In genomic region chr15:43799209-43799944, GRCh38 we compare ENCODE assay signal across 8 cellular contexts. TPM values are rescaled to one million over a fixed set of nuclear protein-coding genes. Genes with fewer than 3 reads are reported as not detected.
DNase-seq lines count a peak whose midpoint lies in the region; ATAC-seq lines count a peak whose summit lies in the region.

No MANE protein-coding gene starts in this region.

- no peaks in the 10 kb centered on the region for H3K27me3 ChIP-seq in CD4-positive, CD25-positive, alpha-beta regulatory T cell (ENCODE audit: control insufficient read depth, insufficient read depth, low read length)
- no peaks in the 10 kb centered on the region for H3K27me3 ChIP-seq in HUES64 (ENCODE audit: insufficient read depth, low read length)

- H3K4me1 Mint-ChIP-seq in CD4-positive, CD25-positive, alpha-beta regulatory T cell, result peaks cover 6 to 70% (median 44%) of the 10 kb centered on the region in 4 donors
- peaks cover 48% of the 10 kb centered on the region for H3K4me1 Mint-ChIP-seq in activated naive CD8-positive, alpha-beta T cell treated with anti-CD3 and anti-CD28 coated beads, Interleukin-2, amount 10 ng/mL, durations not matched to agents 7 days and 5 days
- peaks cover 49 to 64% (median 63%) of the 10 kb centered on the region in 3 donors for H3K4me1 Mint-ChIP-seq in naive B cell

- no peaks in the 10 kb centered on the region for H3K27me3 Mint-ChIP-seq in CD4-positive, CD25-positive, alpha-beta regulatory T cell
- no peaks in the 10 kb centered on the region for H3K27me3 Mint-ChIP-seq in activated naive CD8-positive, alpha-beta T cell treated with anti-CD3 and anti-CD28 coated beads, Interleukin-2, amount 10 ng/mL, durations not matched to agents 7 days and 5 days
- H3K27me3 Mint-ChIP-seq in naive B cell, result no peaks in the 10 kb centered on the region

- H3K9me3 Mint-ChIP-seq in CD4-positive, CD25-positive, alpha-beta regulatory T cell, result no peaks in the 10 kb centered on the region
- no peaks in the 10 kb centered on the region for H3K9me3 Mint-ChIP-seq in activated naive CD8-positive, alpha-beta T cell treated with anti-CD3 and anti-CD28 coated beads, Interleukin-2, amount 10 ng/mL, durations not matched to agents 7 days and 5 days
- no peaks in the 10 kb centered on the region for H3K9me3 Mint-ChIP-seq in naive B cell

- WGBS in HUES64, result 92% methylated on average over 16 of the region's 16 CpGs

- peak overlapping the region; percentile 89 for H3K27ac ChIP-seq in CD4-positive, CD25-positive, alpha-beta regulatory T cell (ENCODE audit: insufficient read depth, low read length, poor library complexity, severe bottlenecking)
- peak overlapping the region; percentile 64 for H3K27ac ChIP-seq in HUES64 (ENCODE audit: low read depth, low read length)

- no peak overlapping the region for H3K4me3 ChIP-seq in CD4-positive, CD25-positive, alpha-beta regulatory T cell (ENCODE audit: low read depth, low read length)
- H3K4me3 ChIP-seq in HUES64 (ENCODE audit: low read length), result no peak overlapping the region

- H3K4me1 ChIP-seq in CD4-positive, CD25-positive, alpha-beta regulatory T cell (ENCODE audit: control insufficient read depth, insufficient read depth, low read length, poor library complexity, severe bottlenecking), result peaks cover 33% of the 10 kb centered on the region
- H3K4me1 ChIP-seq in HUES64 (ENCODE audit: insufficient read depth, low read length), result peaks cover 29% of the 10 kb centered on the region

- DNase-seq in CD4-positive, CD25-positive, alpha-beta regulatory T cell, result no peak
- no peak for DNase-seq in activated naive CD8-positive, alpha-beta T cell treated with anti-CD3 and anti-CD28 coated beads, Interleukin-2, amount 10 ng/mL, durations not matched to agents 7 days and 5 days
- DNase-seq in naive B cell, result no peak
- no peak for DNase-seq in NCI-H1105 treated with DMSO at 0.1 percent for 48 hours (lab: John Stamatoyannopoulos, UW)
- no peak for DNase-seq in mucosa of gallbladder (ENCODE audit: low spot score)
- no peak for DNase-seq in amniotic stem cell (lab: John Stamatoyannopoulos, UW)

- H3K9ac ChIP-seq in HUES64 (ENCODE audit: low read depth, low read length), result no peak overlapping the region

- peaks cover 27% of the 10 kb centered on the region for H3K36me3 Mint-ChIP-seq in CD4-positive, CD25-positive, alpha-beta regulatory T cell
- H3K36me3 Mint-ChIP-seq in activated naive CD8-positive, alpha-beta T cell treated with anti-CD3 and anti-CD28 coated beads, Interleukin-2, amount 10 ng/mL, durations not matched to agents 7 days and 5 days, result peaks cover 48% of the 10 kb centered on the region
- H3K36me3 Mint-ChIP-seq in naive B cell, result peaks cover 13 to 41% of the 10 kb centered on the region in 2 donors

- H3K4me3 Mint-ChIP-seq in CD4-positive, CD25-positive, alpha-beta regulatory T cell, result peak overlapping the region; percentile 62 to 100 (median 87)
- H3K4me3 Mint-ChIP-seq in activated naive CD8-positive, alpha-beta T cell treated with anti-CD3 and anti-CD28 coated beads, Interleukin-2, amount 10 ng/mL, durations not matched to agents 7 days and 5 days, result no peak overlapping the region
- peak overlapping the region in 7 of 8 donors; percentile 15 to 100 (median 51) for H3K4me3 Mint-ChIP-seq in naive B cell

- H3K36me3 ChIP-seq in CD4-positive, CD25-positive, alpha-beta regulatory T cell (ENCODE audit: control insufficient read depth, insufficient read depth, low read length), result peaks cover 47% of the 10 kb centered on the region
- H3K36me3 ChIP-seq in HUES64 (ENCODE audit: insufficient read depth, low read length), result peaks cover 77% of the 10 kb centered on the region

- no peaks in the 10 kb centered on the region for H3K9me3 ChIP-seq in CD4-positive, CD25-positive, alpha-beta regulatory T cell (ENCODE audit: control insufficient read depth in 2 of 2, low read length in 2 of 2)
- H3K9me3 ChIP-seq in HUES64 (ENCODE audit: insufficient read depth, low read depth, low read length), result no peaks in the 10 kb centered on the region

- POLR2A ChIA-PET in activated naive CD8-positive, alpha-beta T cell treated with anti-CD3 and anti-CD28 coated beads, Interleukin-2, amount 10 ng/mL, durations not matched to agents 7 days and 5 days (lab: Charles Lee), result interaction anchor here (1.7 to 2.5 kb wide), 7 partner anchors 8 to 38 kb away, joined by 6 to 27 read pairs (median 15); partner anchors contain the start of genes ELL3, MFAP1, SERF2 and WDR76

- no peak for ATAC-seq in CD4-positive, CD25-positive, alpha-beta regulatory T cell (ENCODE audit: low read depth in 2 of 2)
- no peak for ATAC-seq in activated naive CD8-positive, alpha-beta T cell treated with anti-CD3 and anti-CD28 coated beads, Interleukin-2, amount 10 ng/mL, durations not matched to agents 7 days and 5 days (ENCODE audit: low read depth)
- no peak for ATAC-seq in naive B cell (ENCODE audit: low read depth in 2 of 2)
- ATAC-seq in HG02588 (IDR thresholded peaks at IDR 0.05; ENCODE audit: unreplicated experiment), result no peak

- peak overlapping the region; percentile 56 to 100 (median 99) for H3K27ac Mint-ChIP-seq in CD4-positive, CD25-positive, alpha-beta regulatory T cell
- H3K27ac Mint-ChIP-seq in activated naive CD8-positive, alpha-beta T cell treated with anti-CD3 and anti-CD28 coated beads, Interleukin-2, amount 10 ng/mL, durations not matched to agents 7 days and 5 days, result peak overlapping the region; percentile 99
- peak overlapping the region in 5 of 6 donors; percentile 9 to 93 (median 79) for H3K27ac Mint-ChIP-seq in naive B cell

RNA-seq across cellular contexts. Expression of gene SERINC4, which starts 0.6 kb away (rescaled TPM):
- not detected for total RNA-seq in CD4-positive, CD25-positive, alpha-beta regulatory T cell
- polyA plus RNA-seq in CD4-positive, CD25-positive, alpha-beta regulatory T cell, result 1 to 10 TPM; 1.2 to 2.8 (median 2.3) TPM
- polyA plus RNA-seq in HUES64 (2013, experiment 1 of 2), result not detected
- polyA plus RNA-seq in HUES64 (2013, experiment 2 of 2), result not detected
- under 1 TPM; 0.14 to 0.17 TPM for total RNA-seq in activated naive CD8-positive, alpha-beta T cell treated with anti-CD3 and anti-CD28 coated beads, Interleukin-2, amount 10 ng/mL, durations not matched to agents 7 days and 5 days
- polyA plus RNA-seq in naive B cell (ENCODE audit: low read depth in 6 of 6), result 1 to 10 TPM in 5 of 6 donors, under 1 TPM in 1; 0.52 to 3.0 (median 2.0) TPM
- 0.23 TPM for total RNA-seq in mucosa of gallbladder

RNA-seq across cellular contexts. Expression of gene HYPK, which starts 1.0 kb away (rescaled TPM):
- total RNA-seq in CD4-positive, CD25-positive, alpha-beta regulatory T cell, result 19.7 TPM
- polyA plus RNA-seq in CD4-positive, CD25-positive, alpha-beta regulatory T cell, result 10 to 100 TPM in 3 of 4 donors, 1 to 10 TPM in 1; 6.4 to 15.2 (median 11.8) TPM
- 11.9 TPM for polyA plus RNA-seq in HUES64 (2013, experiment 1 of 2)
- 8.7 TPM for polyA plus RNA-seq in HUES64 (2013, experiment 2 of 2)
- 10 to 100 TPM; 17.2 to 18.3 TPM for total RNA-seq in activated naive CD8-positive, alpha-beta T cell treated with anti-CD3 and anti-CD28 coated beads, Interleukin-2, amount 10 ng/mL, durations not matched to agents 7 days and 5 days
- 10 to 100 TPM; 11.4 to 19.4 (median 13.6) TPM for polyA plus RNA-seq in naive B cell (ENCODE audit: low read depth in 6 of 6)
- total RNA-seq in mucosa of gallbladder, result 10.8 TPM

RNA-seq across cellular contexts. Expression of gene SERF2, which starts 7.3 kb away (rescaled TPM):
- 400 TPM for total RNA-seq in CD4-positive, CD25-positive, alpha-beta regulatory T cell
- polyA plus RNA-seq in CD4-positive, CD25-positive, alpha-beta regulatory T cell, result 1,000 to 10,000 TPM; 1,866 to 2,414 (median 2,080) TPM
- polyA plus RNA-seq in HUES64 (2013, experiment 1 of 2), result 576 TPM
- polyA plus RNA-seq in HUES64 (2013, experiment 2 of 2), result 606 TPM
- total RNA-seq in activated naive CD8-positive, alpha-beta T cell treated with anti-CD3 and anti-CD28 coated beads, Interleukin-2, amount 10 ng/mL, durations not matched to agents 7 days and 5 days, result 100 to 1,000 TPM; 926 to 987 TPM
- polyA plus RNA-seq in naive B cell (ENCODE audit: low read depth in 6 of 6), result 1,000 to 10,000 TPM; 1,669 to 2,243 (median 1,811) TPM
- total RNA-seq in mucosa of gallbladder, result 965 TPM

RNA-seq across cellular contexts. Expression of gene ELL3, which starts 22.6 kb away (rescaled TPM):
- total RNA-seq in CD4-positive, CD25-positive, alpha-beta regulatory T cell, result 0.99 TPM
- 1 to 10 TPM in 2 of 4 donors, under 1 TPM in 1, not detected in 1; 0.23 to 2.2 (median 1.8) TPM for polyA plus RNA-seq in CD4-positive, CD25-positive, alpha-beta regulatory T cell
- 2.4 TPM for polyA plus RNA-seq in HUES64 (2013, experiment 1 of 2)
- polyA plus RNA-seq in HUES64 (2013, experiment 2 of 2), result 2.9 TPM
- total RNA-seq in activated naive CD8-positive, alpha-beta T cell treated with anti-CD3 and anti-CD28 coated beads, Interleukin-2, amount 10 ng/mL, durations not matched to agents 7 days and 5 days, result 1 to 10 TPM; 4.6 to 4.9 TPM
- polyA plus RNA-seq in naive B cell (ENCODE audit: low read depth in 6 of 6), result 10 to 100 TPM; 23.1 to 42.3 (median 36.2) TPM
- 8.5 TPM for total RNA-seq in mucosa of gallbladder

RNA-seq across cellular contexts. Expression of gene MFAP1, which starts 25.1 kb away (rescaled TPM):
- 17.1 TPM for total RNA-seq in CD4-positive, CD25-positive, alpha-beta regulatory T cell
- 10 to 100 TPM; 12.7 to 24.8 (median 16.5) TPM for polyA plus RNA-seq in CD4-positive, CD25-positive, alpha-beta regulatory T cell
- 32.9 TPM for polyA plus RNA-seq in HUES64 (2013, experiment 1 of 2)
- polyA plus RNA-seq in HUES64 (2013, experiment 2 of 2), result 37.7 TPM
- 10 to 100 TPM; 33.6 to 35.3 TPM for total RNA-seq in activated naive CD8-positive, alpha-beta T cell treated with anti-CD3 and anti-CD28 coated beads, Interleukin-2, amount 10 ng/mL, durations not matched to agents 7 days and 5 days
- 10 to 100 TPM in 3 of 6 donors, 1 to 10 TPM in 3; 7.2 to 17.0 (median 10.8) TPM for polyA plus RNA-seq in naive B cell (ENCODE audit: low read depth in 6 of 6)
- 25.6 TPM for total RNA-seq in mucosa of gallbladder
